21 cellular contexts compared by ENCODE assay signal in genomic region chr1:59408608-59409007, GRCh38.
A peak's percentile ranks its signal among the peaks of the same experiment; 100 is the strongest.
DNase-seq lines count a peak whose midpoint lies in the region; ATAC-seq, FAIRE-seq and TF ChIP-seq lines count a peak whose summit lies in the region.
"Had no signal": no experiment of that assay in that cellular context is flagged by ENCODE, and none has a peak within 500 bp of the region (broad histone marks: within the 10 kb centered on the region; RNA-seq: fewer than 3 reads in every experiment).

No MANE protein-coding gene starts in this region.

- H2AK5ac ChIP-seq in trophoblast cell (ENCODE audit: low read length) = no peak overlapping the region

- ATAC-seq in right lobe of liver (peak; percentile 25 to 49 (median 34)), sciatic nerve (peak; percentile 30)
- ATAC-seq: activated CD4-positive, CD25-positive, alpha-beta regulatory T cell treated with anti-CD3 and anti-CD28 coated beads, Interleukin-2, amount 50 U/mL, for 24 hours; gastroesophageal sphincter; naive thymus-derived CD8-positive, alpha-beta T cell had no signal

- H3K36me3 ChIP-seq in right lobe of liver (no peaks in the 10 kb centered on the region), trophoblast cell (ENCODE audit: control insufficient read depth in 1 of 2, insufficient read depth in 2 of 2, low read length in 2 of 2) (no peaks in the 10 kb centered on the region)
- H3K36me3 ChIP-seq: colonic mucosa, gastroesophageal sphincter, lower lobe of right lung, SJSA1 had no signal

- TF ChIP-seq POLR2A in GM12892 (IDR thresholded peaks at IDR 0.05; ENCODE audit: low read depth, low read length) (no peak), right lobe of liver (IDR thresholded peaks at IDR 0.05) (no peak)

- H3K79me1 ChIP-seq in trophoblast cell (ENCODE audit: low read length) = peaks cover 10% of the 10 kb centered on the region

- H3K9me3 Mint-ChIP-seq in chondrocyte (ENCODE audit: low read depth) (peaks cover 2% of the 10 kb centered on the region), endothelial cell (ENCODE audit: unreplicated experiment) (no peaks in the 10 kb centered on the region)
- H3K9me3 Mint-ChIP-seq: naive thymus-derived CD8-positive, alpha-beta T cell; T-helper 2 cell treated with Interferon-gamma antibody and Interleukin-4, amounts not matched to agents 5 μg/mL and 100 μg/mL, for 36 hours had no signal

- no peaks in the 10 kb centered on the region for H3K27me3 Mint-ChIP-seq in chondrocyte (ENCODE audit: low read depth)
- H3K27me3 Mint-ChIP-seq in endothelial cell (ENCODE audit: unreplicated experiment) = no peaks in the 10 kb centered on the region
- H3K27me3 Mint-ChIP-seq: naive thymus-derived CD8-positive, alpha-beta T cell had no signal

- no peak overlapping the region for H2BK12ac ChIP-seq in trophoblast cell (ENCODE audit: low read length)

- H3K4me3 Mint-ChIP-seq in chondrocyte (ENCODE audit: unreplicated experiment) (no peak overlapping the region), endothelial cell (ENCODE audit: unreplicated experiment) (no peak overlapping the region)
- H3K4me3 Mint-ChIP-seq: naive thymus-derived CD8-positive, alpha-beta T cell; T-helper 2 cell treated with Interferon-gamma antibody and Interleukin-4, amounts not matched to agents 5 μg/mL and 100 μg/mL, for 36 hours had no signal

- no peak overlapping the region for H2AFZ ChIP-seq in trophoblast cell (ENCODE audit: insufficient read depth, low read length, poor library complexity)

- DNase-seq in GM12892 (ENCODE audit: insufficient read length) (no peak), chondrocyte (ENCODE audit: low spot score) (no peak), right lobe of liver (no peak), sciatic nerve (ENCODE audit: low spot score) (no peak), trophoblast cell (no peak), endothelial cell (ENCODE audit: low spot score) (no peak)
- DNase-seq in stimulated activated CD4-positive, alpha-beta T cell treated with anti-CD3 and anti-CD28 coated beads, Interleukin-1b, Interleukin-23, amount 100 ng/mL, for 48 hours = no peak
- DNase-seq in effector CD4-positive, alpha-beta T cell = no peak
- DNase-seq: activated effector memory CD4-positive, alpha-beta T cell treated with Interleukin-2 at 50 U/mL for 16 hours; anterior cingulate cortex; colonic mucosa; GOT3; lower lobe of right lung; naive thymus-derived CD8-positive, alpha-beta T cell; NCI-H1417; stimulated activated naive CD4-positive, alpha-beta T cell had no signal

- no peaks in the 10 kb centered on the region for H3K36me3 Mint-ChIP-seq in chondrocyte (ENCODE audit: low read depth)
- H3K36me3 Mint-ChIP-seq in endothelial cell (ENCODE audit: low read depth, unreplicated experiment) = no peaks in the 10 kb centered on the region
- H3K36me3 Mint-ChIP-seq: naive thymus-derived CD8-positive, alpha-beta T cell had no signal

- FAIRE-seq in GM12892 (lab: Jason Lieb, UNC) = peak; percentile 9
- FAIRE-seq: urothelium cell line had no signal

- H2BK120ac ChIP-seq in trophoblast cell (ENCODE audit: insufficient read depth, low read length, poor library complexity) = no peak overlapping the region

- no peak overlapping the region for H3K23ac ChIP-seq in trophoblast cell (ENCODE audit: low read length)

- 37% methylated on average over 4 of the region's 4 CpGs for WGBS in right lobe of liver (ENCODE audit: insufficient coverage, low coverage, low lambda C conversion rate, missing lambda C conversion rate)
- no CpG with 5 or more reads among the region's 4 CpGs for WGBS in trophoblast cell (ENCODE audit: extremely low coverage, insufficient coverage, insufficient read length)

- H3K27ac Mint-ChIP-seq in chondrocyte (ENCODE audit: unreplicated experiment) = peak overlapping the region; percentile 77
- H3K27ac Mint-ChIP-seq in endothelial cell (ENCODE audit: unreplicated experiment) = no peak overlapping the region
- H3K27ac Mint-ChIP-seq: naive thymus-derived CD8-positive, alpha-beta T cell; T-helper 2 cell treated with Interferon-gamma antibody and Interleukin-4, amounts not matched to agents 5 μg/mL and 100 μg/mL, for 36 hours had no signal

- H3K4me1 ChIP-seq in right lobe of liver = peaks cover 0 to 47% (median 12%) of the 10 kb centered on the region in 4 donors
- H3K4me1 ChIP-seq in trophoblast cell (ENCODE audit: control insufficient read depth in 1 of 2, insufficient read depth in 2 of 2, low read length in 2 of 2) = peaks cover 4 to 9% of the 10 kb centered on the region in 2 experiments
- H3K4me1 ChIP-seq: colonic mucosa, SJSA1 had no signal

- H4K8ac ChIP-seq in trophoblast cell (ENCODE audit: low read depth, low read length) = no peak overlapping the region

- peaks cover 30% of the 10 kb centered on the region for H3K4me1 Mint-ChIP-seq in chondrocyte (ENCODE audit: low read depth)
- H3K4me1 Mint-ChIP-seq in endothelial cell (ENCODE audit: unreplicated experiment) = peaks cover 10% of the 10 kb centered on the region
- H3K4me1 Mint-ChIP-seq: naive thymus-derived CD8-positive, alpha-beta T cell had no signal

- no peak overlapping the region for H4K91ac ChIP-seq in trophoblast cell (ENCODE audit: low read depth, low read length)

- H3K9ac ChIP-seq in trophoblast cell (ENCODE audit: low read length) = no peak overlapping the region

- H3K4me2 ChIP-seq in trophoblast cell (ENCODE audit: low read length) = no peak overlapping the region

- H3K4me3 ChIP-seq in right lobe of liver = no peak overlapping the region
- no peak overlapping the region for H3K4me3 ChIP-seq in trophoblast cell (ENCODE audit: low read depth, low read length)
- H3K4me3 ChIP-seq: colonic mucosa, gastroesophageal sphincter, lower lobe of right lung, SJSA1 had no signal

- H3K27me3 ChIP-seq in right lobe of liver (no peaks in the 10 kb centered on the region), trophoblast cell (ENCODE audit: insufficient read depth, low read length) (no peaks in the 10 kb centered on the region)
- H3K27me3 ChIP-seq: colonic mucosa, gastroesophageal sphincter, SJSA1 had no signal

- no peak overlapping the region for H4K12ac ChIP-seq in trophoblast cell (ENCODE audit: low read depth, low read length)

- H2BK5ac ChIP-seq in trophoblast cell (ENCODE audit: low read depth, low read length, poor library complexity) = no peak overlapping the region

- TF ChIP-seq CTCF in chondrocyte (IDR thresholded peaks at IDR 0.05) (no peak), right lobe of liver (IDR thresholded peaks at IDR 0.05) (no peak), endothelial cell (IDR thresholded peaks at IDR 0.05; ENCODE audit: unreplicated experiment) (no peak)

- H3K27ac ChIP-seq in right lobe of liver = peak overlapping the region in 2 of 3 donors; percentile 26 to 51
- H3K27ac ChIP-seq in trophoblast cell (ENCODE audit: low read depth, low read length) = no peak overlapping the region
- H3K27ac ChIP-seq: colonic mucosa, lower lobe of right lung, SJSA1 had no signal

- intact Hi-C loops in right lobe of liver (cut with DNase I) = no loop called here
- intact Hi-C loops in sciatic nerve (cut with DNase I) = no loop called here

- H3K9me3 ChIP-seq in right lobe of liver (no peaks in the 10 kb centered on the region), trophoblast cell (ENCODE audit: insufficient read depth, low read depth, low read length) (no peaks in the 10 kb centered on the region)
- H3K9me3 ChIP-seq: colonic mucosa, gastroesophageal sphincter, lower lobe of right lung, SJSA1 had no signal

- H3K14ac ChIP-seq in trophoblast cell (ENCODE audit: low read length) = no peak overlapping the region

- H3K4ac ChIP-seq in trophoblast cell (ENCODE audit: low read depth, low read length) = no peak overlapping the region

- no peak overlapping the region for H3K18ac ChIP-seq in trophoblast cell (ENCODE audit: low read length)

- no peaks in the 10 kb centered on the region for H3K79me2 ChIP-seq in trophoblast cell (ENCODE audit: control insufficient read depth, insufficient read depth, low read length, poor library complexity)
